ENCODE assay signal across 27 cellular contexts in the genomic region with DNA sequence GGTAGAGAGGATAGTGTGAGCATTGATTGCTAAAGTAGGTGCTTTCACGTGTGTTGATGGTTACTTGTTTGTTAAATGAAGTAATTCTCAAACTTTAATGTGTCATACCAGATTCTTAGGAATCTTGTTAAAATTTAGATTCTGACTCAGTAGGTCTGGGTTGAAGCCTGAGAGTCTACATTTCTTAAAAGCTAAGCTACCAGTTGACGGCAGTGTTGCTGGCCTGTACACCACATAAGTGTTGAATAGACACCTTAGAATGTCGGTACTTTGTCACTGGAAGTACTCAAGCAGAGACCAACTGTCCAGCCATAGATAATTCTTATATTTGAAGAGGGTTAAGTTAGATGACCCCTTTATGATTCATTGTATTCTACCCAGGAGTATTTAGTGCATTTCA.
A peak's percentile ranks its signal among the peaks of the same experiment; 100 is the strongest.
DNase-seq lines count a peak whose midpoint lies in the region; ATAC-seq, FAIRE-seq and TF ChIP-seq lines count a peak whose summit lies in the region.
"Had no signal": no experiment of that assay in that cellular context is flagged by ENCODE, and none has a peak within 500 bp of the region (broad histone marks: within the 10 kb centered on the region; RNA-seq: fewer than 3 reads in every experiment).

No MANE protein-coding gene starts in this region.

- H3K4me2 ChIP-seq in HepG2 (ENCODE audit: low read depth, low read length): no peak overlapping the region
- H3K4me2 ChIP-seq: A549; BLaER1 treated with 17β-estradiol and CSF1 and Interleukin-3, amounts not matched to agents 10 nM and 100 nM had no signal

- H3K4me1 ChIP-seq in HepG2 (ENCODE audit: insufficient read depth, low read length): peaks cover 50% of the 10 kb centered on the region
- H3K4me1 ChIP-seq in right lobe of liver: peaks cover 0 to 16% (median 5%) of the 10 kb centered on the region in 4 donors
- peaks cover 34% of the 10 kb centered on the region for H3K4me1 ChIP-seq in Caco-2
- H3K4me1 ChIP-seq in psoas muscle: peaks cover 17% of the 10 kb centered on the region
- H3K4me1 ChIP-seq: A549; BE2C; BLaER1 treated with 17β-estradiol and CSF1 and Interleukin-3, amounts not matched to agents 10 nM and 100 nM had no signal

- intact Hi-C loops in HepG2 (cut with micrococcal nuclease; ENCODE audit: unreplicated experiment): no loop called here
- intact Hi-C loops in right lobe of liver (cut with DNase I): no loop called here
- intact Hi-C loops in Caco-2 (cut with micrococcal nuclease; ENCODE audit: unreplicated experiment): loop anchor here (5.0 to 10.0 kb wide), 2 partner anchors 98 to 720 kb away; a partner anchor contains a TSS
- intact Hi-C loops in psoas muscle (cut with DNase I): loop anchor here in 1 of 2 donors (5.0 kb wide), 1 partner anchor 843 kb away; no protein-coding TSS in a partner anchor

- ATAC-seq in HepG2 (no peak), right lobe of liver (no peak), T-helper 17 cell (no peak), psoas muscle (peak; percentile 45 to 65 (median 57))
- ATAC-seq: CD8-positive, alpha-beta T cell; GM12878 had no signal

- H3K9me3 Mint-ChIP-seq in Caco-2 (ENCODE audit: unreplicated experiment): no peaks in the 10 kb centered on the region
- no peaks in the 10 kb centered on the region for H3K9me3 Mint-ChIP-seq in immature natural killer cell
- H3K9me3 Mint-ChIP-seq: CD14-positive monocyte; CD8-positive, alpha-beta T cell had no signal

- no peak overlapping the region for H3K9ac ChIP-seq in HepG2 (ENCODE audit: insufficient read depth, low read depth, low read length)
- H3K9ac ChIP-seq: BLaER1 treated with 17β-estradiol and CSF1 and Interleukin-3, amounts not matched to agents 10 nM and 100 nM; GM23248 had no signal

- TF ChIP-seq RAD21 in HepG2 (CRISPR knock-in tag; IDR thresholded peaks at IDR 0.05): no peak

- in situ Hi-C loops in HepG2 (cut with HindIII; ENCODE audit: extremely low pct_ligation_motif_present, low pct_unique_long_range_greater_than_20kb): loop anchor here (25.0 kb wide), 3 partner anchors 312 to 1063 kb away; no protein-coding TSS in a partner anchor

- TF ChIP-seq EP300 in HepG2 (IDR thresholded peaks at IDR 0.05; ENCODE audit: low read depth in 2 of 2, low read length in 2 of 2) (no peak), HepG2 (CRISPR knock-in tag; IDR thresholded peaks at IDR 0.05; ENCODE audit: borderline replicate concordance) (no peak)

- no TSS peak for BruUV-seq in HepG2 (replicated peaks; lab: Mats Ljungman, UMichigan)
- BruUV-seq in Caco-2 (replicated peaks; lab: Mats Ljungman, UMichigan): no TSS peak

- H3K27ac ChIP-seq in HepG2 (ENCODE audit: extremely low read length, insufficient read depth, low read length) (peak overlapping the region; percentile 89), right lobe of liver (no peak overlapping the region), psoas muscle (peak overlapping the region; percentile 11), WERI-Rb-1 (no peak overlapping the region)
- H3K27ac ChIP-seq: A549; BLaER1 treated with 17β-estradiol and CSF1 and Interleukin-3, amounts not matched to agents 10 nM and 100 nM; GM23248 had no signal

- no peak for FAIRE-seq in HepG2 (lab: Jason Lieb, UNC)
- FAIRE-seq: A549, D721Med, GM12878, GM19239, H1 had no signal

- H3K4me1 Mint-ChIP-seq in Caco-2 (ENCODE audit: low read depth, unreplicated experiment) (peaks cover 12% of the 10 kb centered on the region), T-helper 17 cell (peaks cover 15% of the 10 kb centered on the region), immature natural killer cell (no peaks in the 10 kb centered on the region)
- H3K4me1 Mint-ChIP-seq: CD14-positive monocyte had no signal

- no peaks in the 10 kb centered on the region for H3K27me3 Mint-ChIP-seq in Caco-2 (ENCODE audit: insufficient read depth, unreplicated experiment)
- H3K27me3 Mint-ChIP-seq in T-helper 17 cell: no peaks in the 10 kb centered on the region
- peaks cover 0 to 2% (median 0%) of the 10 kb centered on the region in 3 donors for H3K27me3 Mint-ChIP-seq in immature natural killer cell (ENCODE audit: low read depth in 3 of 3)

- no peak for TF ChIP-seq CTCF in HepG2 (CRISPR knock-in tag; IDR thresholded peaks at IDR 0.05)
- TF ChIP-seq CTCF in right lobe of liver (IDR thresholded peaks at IDR 0.05): no peak
- TF ChIP-seq CTCF in Caco-2 (IDR thresholded peaks at IDR 0.05; ENCODE audit: insufficient read depth in 1 of 2, low read depth in 1 of 2, low read length in 1 of 2, severe bottlenecking in 1 of 2, unreplicated experiment in 1 of 2): no peak
- TF ChIP-seq CTCF in psoas muscle (IDR thresholded peaks at IDR 0.05): no peak
- no peak for TF ChIP-seq CTCF in WERI-Rb-1 (IDR thresholded peaks at IDR 0.05; ENCODE audit: low read depth, low read length)

- H3K36me3 Mint-ChIP-seq in Caco-2 (ENCODE audit: insufficient read depth, unreplicated experiment): peaks cover 35% of the 10 kb centered on the region
- peaks cover 3% of the 10 kb centered on the region for H3K36me3 Mint-ChIP-seq in T-helper 17 cell (ENCODE audit: low read depth)
- H3K36me3 Mint-ChIP-seq in immature natural killer cell: peaks cover 4 to 23% (median 6%) of the 10 kb centered on the region in 3 donors

- no peaks in the 10 kb centered on the region for H3K27me3 ChIP-seq in HepG2 (ENCODE audit: control insufficient read depth in 1 of 2, insufficient read depth in 2 of 2, low read length in 2 of 2)
- H3K27me3 ChIP-seq in right lobe of liver: no peaks in the 10 kb centered on the region
- no peaks in the 10 kb centered on the region for H3K27me3 ChIP-seq in Caco-2 (replicated peaks; ENCODE audit: control insufficient read depth, insufficient read depth, low read length)
- no peaks in the 10 kb centered on the region for H3K27me3 ChIP-seq in psoas muscle (ENCODE audit: insufficient read depth in 3 of 3, low read length in 2 of 3)
- H3K27me3 ChIP-seq in WERI-Rb-1 (ENCODE audit: insufficient read depth, low read depth, severe bottlenecking): no peaks in the 10 kb centered on the region
- H3K27me3 ChIP-seq: BE2C; BLaER1 treated with 17β-estradiol and CSF1 and Interleukin-3, amounts not matched to agents 10 nM and 100 nM had no signal

- peaks cover 0 to 12% of the 10 kb centered on the region in 2 experiments; a peak in 1 of 5 replicates for H3K36me3 ChIP-seq in HepG2 (replicated peaks in 1 of 2; ENCODE audit: control insufficient read depth in 1 of 2, insufficient read depth in 2 of 2, low read length in 2 of 2)
- peaks cover 0 to 3% (median 0%) of the 10 kb centered on the region in 4 donors for H3K36me3 ChIP-seq in right lobe of liver
- H3K36me3 ChIP-seq in Caco-2 (ENCODE audit: control insufficient read depth, insufficient read depth, low read length): no peaks in the 10 kb centered on the region
- peaks cover 0 to 49% of the 10 kb centered on the region in 2 donors for H3K36me3 ChIP-seq in psoas muscle (ENCODE audit: insufficient read depth in 1 of 2, low read depth in 1 of 2)
- H3K36me3 ChIP-seq in WERI-Rb-1: peaks cover 14% of the 10 kb centered on the region
- H3K36me3 ChIP-seq: BE2C had no signal

- no peak overlapping the region for H2AFZ ChIP-seq in HepG2 (ENCODE audit: low read length)
- H2AFZ ChIP-seq: GM23248 had no signal

- H3K27ac Mint-ChIP-seq in Caco-2 (ENCODE audit: unreplicated experiment) (peak overlapping the region; percentile 82), T-helper 17 cell (peak overlapping the region; percentile 59), immature natural killer cell (peak overlapping the region in 1 of 6 donors; percentile 25)
- H3K27ac Mint-ChIP-seq: CD8-positive, alpha-beta T cell had no signal

- H4K20me1 ChIP-seq in HepG2 (ENCODE audit: insufficient read depth, low read length): no peaks in the 10 kb centered on the region

- no peaks in the 10 kb centered on the region for H3K9me3 ChIP-seq in HepG2 (ENCODE audit: low read length)
- no peaks in the 10 kb centered on the region for H3K9me3 ChIP-seq in right lobe of liver
- H3K9me3 ChIP-seq in Caco-2: no peaks in the 10 kb centered on the region
- H3K9me3 ChIP-seq in T-helper 17 cell (ENCODE audit: control insufficient read depth, low read length, poor library complexity, severe bottlenecking): no peaks in the 10 kb centered on the region
- H3K9me3 ChIP-seq in psoas muscle: no peaks in the 10 kb centered on the region
- H3K9me3 ChIP-seq in WERI-Rb-1 (ENCODE audit: severe bottlenecking): no peaks in the 10 kb centered on the region
- H3K9me3 ChIP-seq: A549; BE2C; BLaER1 treated with 17β-estradiol and CSF1 and Interleukin-3, amounts not matched to agents 10 nM and 100 nM had no signal

- POLR2A ChIA-PET in HepG2 (lab: Yijun Ruan, JAX) (interaction anchor here (1.1 kb wide), 1 partner anchor 96 kb away, joined by 3 read pairs; a partner anchor contains a TSS), Caco-2 (lab: Charles Lee) (interaction anchor here (0.7 kb wide), 1 partner anchor 80 kb away, joined by 3 read pairs; no protein-coding TSS in a partner anchor)

- no peak overlapping the region for H3K4me3 ChIP-seq in HepG2 (replicated peaks in 1 of 3; ENCODE audit: insufficient read depth in 1 of 3, low read depth in 2 of 3, low read length in 3 of 3)
- no peak overlapping the region for H3K4me3 ChIP-seq in right lobe of liver
- H3K4me3 ChIP-seq in Caco-2 (ENCODE audit: low read depth, low read length): no peak overlapping the region
- no peak overlapping the region for H3K4me3 ChIP-seq in psoas muscle
- H3K4me3 ChIP-seq in WERI-Rb-1 (ENCODE audit: low read depth, low read length): no peak overlapping the region
- H3K4me3 ChIP-seq: A549; BLaER1 treated with 17β-estradiol and CSF1 and Interleukin-3, amounts not matched to agents 10 nM and 100 nM; GM12878; GM23248 had no signal

- no peak for DNase-seq in HepG2 (ENCODE audit: low spot score)
- no peak for DNase-seq in right lobe of liver
- DNase-seq in Caco-2: no peak
- DNase-seq in T-helper 17 cell: no peak
- DNase-seq in psoas muscle: no peak
- DNase-seq in immature natural killer cell: no peak
- no peak for DNase-seq in middle frontal gyrus (ENCODE audit: extremely low spot score, low spot score)
- DNase-seq in WERI-Rb-1: no peak
- DNase-seq: 8988T; ACHN; AML-193; BE2C; CD8-positive, alpha-beta T cell; DMS 273 treated with DMSO at 0.1 percent for 48 hours; DMS79; EL; GDM1; GM23248; H7; HCEC 1CT had no signal

- CTCF ChIA-PET in HepG2 (lab: Yijun Ruan, JAX; ENCODE audit: low intra/inter-chr PET ratio, low total read pairs) (no interaction called here), Caco-2 (lab: Charles Lee) (interaction anchor here (0.9 kb wide), 1 partner anchor 14 kb away, joined by 3 read pairs; no protein-coding TSS in a partner anchor)

- no peak overlapping the region for H3K4me3 Mint-ChIP-seq in Caco-2 (ENCODE audit: unreplicated experiment)
- no peak overlapping the region for H3K4me3 Mint-ChIP-seq in T-helper 17 cell
- no peak overlapping the region for H3K4me3 Mint-ChIP-seq in immature natural killer cell
- H3K4me3 Mint-ChIP-seq: CD14-positive monocyte; CD8-positive, alpha-beta T cell had no signal

- WGBS in HepG2 (ENCODE audit: low lambda C conversion rate): 99% methylated on average over 3 of the region's 3 CpGs
- WGBS in right lobe of liver (ENCODE audit: insufficient coverage, low coverage, low lambda C conversion rate, missing lambda C conversion rate): 96% methylated on average over 3 of the region's 3 CpGs
- WGBS in psoas muscle, 3 donors: 67 to 90% (median 72%) methylated on average over 3 of the region's 3 CpGs

- TF ChIP-seq POLR2A in HepG2 (IDR thresholded peaks at IDR 0.05; ENCODE audit: insufficient read depth in 1 of 2, low read depth in 2 of 2, low read length in 2 of 2) (no peak), right lobe of liver (IDR thresholded peaks at IDR 0.05) (no peak)

- no peaks in the 10 kb centered on the region for H3K79me2 ChIP-seq in HepG2 (ENCODE audit: insufficient read depth, low read length)

Comparison
In these comparisons a context has a peak if more than half of its experiments do, and no peak if none do; other contexts are left out.
1. H3K27ac ChIP-seq: peak in HepG2 (single experiment) and psoas muscle (single experiment); none in right lobe of liver (0 of 3) and WERI-Rb-1 (single experiment).
2. ATAC-seq: peak in psoas muscle (4 of 4); none in HepG2 (single experiment), right lobe of liver (0 of 4) and T-helper 17 cell (single experiment).